Comparison of ENCODE assay signal across 11 cellular contexts in genomic region chr5:89878140-89878570, GRCh38.
A peak's percentile ranks its signal among the peaks of the same experiment; 100 is the strongest.
DNase-seq lines count a peak whose midpoint lies in the region; ATAC-seq and TF ChIP-seq lines count a peak whose summit lies in the region.
"Had no signal": no experiment of that assay in that cellular context is flagged by ENCODE, and none has a peak within 500 bp of the region (broad histone marks: within the 10 kb centered on the region; RNA-seq: fewer than 3 reads in every experiment).

No MANE protein-coding gene starts in this region.

- H3K4me3 ChIP-seq in mammary epithelial cell (replicated peaks in 1 of 3; ENCODE audit: insufficient read depth in 1 of 3, low read depth in 2 of 3, low read length in 3 of 3) (no peak overlapping the region), neural progenitor cell (no peak overlapping the region), vagina (no peak overlapping the region)

- no peaks in the 10 kb centered on the region for H3K36me3 ChIP-seq in mammary epithelial cell (ENCODE audit: insufficient read depth, low read length)
- H3K36me3 ChIP-seq in neural progenitor cell, result no peaks in the 10 kb centered on the region
- no peaks in the 10 kb centered on the region for H3K36me3 ChIP-seq in vagina

- H3K4me1 Mint-ChIP-seq in neural progenitor cell, result peaks cover 4% of the 10 kb centered on the region
- H3K4me1 Mint-ChIP-seq in activated T-helper 1 cell treated with anti-CD3 and anti-CD28 coated beads, Interleukin-12 subunit alpha, Interleukin-12 subunit beta, Interleukin-2, Interleukin-4 antibody, amounts not matched to agents 30 ng/mL and 10 ng/mL and 1 ng/mL, durations not matched to agents 14 hours and 24 hours and 36 hours (ENCODE audit: low read depth), result no peaks in the 10 kb centered on the region

- TF ChIP-seq CTCF in mammary epithelial cell (conservative IDR thresholded peaks at IDR 0.05 in 1 of 2, IDR thresholded peaks at IDR 0.05 in 1 of 2; ENCODE audit: extremely low read depth in 1 of 2, insufficient read depth in 1 of 2, low read depth in 1 of 2, low read length in 2 of 2) (no peak), neural progenitor cell (IDR thresholded peaks at IDR 0.05) (no peak), vagina (IDR thresholded peaks at IDR 0.05) (no peak)

- H3K79me2 ChIP-seq in mammary epithelial cell (ENCODE audit: insufficient read depth, low read length), result no peaks in the 10 kb centered on the region
- no peaks in the 10 kb centered on the region for H3K79me2 ChIP-seq in neural progenitor cell (ENCODE audit: low read depth)

- no peak overlapping the region for H3K4me3 Mint-ChIP-seq in neural progenitor cell
- no peak overlapping the region for H3K4me3 Mint-ChIP-seq in activated T-helper 1 cell treated with anti-CD3 and anti-CD28 coated beads, Interleukin-12 subunit alpha, Interleukin-12 subunit beta, Interleukin-2, Interleukin-4 antibody, amounts not matched to agents 30 ng/mL and 10 ng/mL and 1 ng/mL, durations not matched to agents 14 hours and 24 hours and 36 hours
- H3K4me3 Mint-ChIP-seq: T-helper 1 cell treated with Interleukin-12 subunit alpha and Interleukin-12 subunit beta and Interleukin-4 antibody, amounts not matched to agents 30 μg/mL and 1 μg/mL, for 36 hours had no signal

- H4K20me1 ChIP-seq in mammary epithelial cell (ENCODE audit: insufficient read depth, low read length) (no peaks in the 10 kb centered on the region), neural progenitor cell (ENCODE audit: low read depth) (no peaks in the 10 kb centered on the region)

- H3K36me3 Mint-ChIP-seq in neural progenitor cell, result no peaks in the 10 kb centered on the region
- H3K36me3 Mint-ChIP-seq in activated T-helper 1 cell treated with anti-CD3 and anti-CD28 coated beads, Interleukin-12 subunit alpha, Interleukin-12 subunit beta, Interleukin-2, Interleukin-4 antibody, amounts not matched to agents 30 ng/mL and 10 ng/mL and 1 ng/mL, durations not matched to agents 14 hours and 24 hours and 36 hours (ENCODE audit: low read depth), result no peaks in the 10 kb centered on the region

- intact Hi-C loops in mammary epithelial cell (cut with micrococcal nuclease) (no loop called here), vagina (cut with DNase I) (no loop called here)
- intact Hi-C loops in activated T-helper 1 cell treated with anti-CD3 and anti-CD28 coated beads, Interleukin-12 subunit alpha, Interleukin-12 subunit beta, Interleukin-2, Interleukin-4 antibody, amounts not matched to agents 30 ng/mL and 10 ng/mL and 1 ng/mL, durations not matched to agents 14 hours and 24 hours and 36 hours (cut with micrococcal nuclease), result no loop called here

- in situ Hi-C loops in mammary epithelial cell (cut with MboI; ENCODE audit: low sequenced_read_pairs in 2 of 2), result no loop called here

- H3K9ac ChIP-seq in mammary epithelial cell (ENCODE audit: insufficient read depth, low read length), result no peak overlapping the region
- H3K9ac ChIP-seq in neural progenitor cell, result no peak overlapping the region

- DNase-seq in GM04503 (ENCODE audit: low read depth) (peak; percentile 31), NCI-H1436 (lab: John Stamatoyannopoulos, UW) (peak; percentile 42), mammary epithelial cell (peak; percentile 82), neural progenitor cell (ENCODE audit: low spot score) (peak; percentile 3), vagina (ENCODE audit: extremely low spot score in 2 of 2) (no peak), mucosa of gallbladder (ENCODE audit: low spot score) (no peak)
- DNase-seq in activated T-helper 1 cell treated with anti-CD3 and anti-CD28 coated beads, Interleukin-12 subunit alpha, Interleukin-12 subunit beta, Interleukin-2, Interleukin-4 antibody, amounts not matched to agents 30 ng/mL and 10 ng/mL and 1 ng/mL, durations not matched to agents 14 hours and 24 hours and 36 hours (ENCODE audit: low spot score), result no peak
- DNase-seq: activated naive CD4-positive, alpha-beta T cell treated with Interleukin-2 at 50 U/mL for 16 hours; head of caudate nucleus had no signal

- dilution Hi-C loops in mammary epithelial cell (cut with HindIII; ENCODE audit: low sequenced_read_pairs), result no loop called here

- CTCF ChIA-PET in mammary epithelial cell (lab: Charles Lee; ENCODE audit: low non-redundant PET), result no interaction called here

- H3K27ac ChIP-seq in mammary epithelial cell (ENCODE audit: insufficient read depth, low read depth, low read length), result no peak overlapping the region
- no peak overlapping the region for H3K27ac ChIP-seq in neural progenitor cell
- no peak overlapping the region for H3K27ac ChIP-seq in vagina

- H3K4me2 ChIP-seq in mammary epithelial cell (ENCODE audit: insufficient read depth, low read depth, low read length) (peak overlapping the region; percentile 31), neural progenitor cell (no peak overlapping the region)

- H3F3A ChIP-seq in neural progenitor cell (ENCODE audit: low read depth), result no peaks in the 10 kb centered on the region

- peaks cover 13% of the 10 kb centered on the region for H3K4me1 ChIP-seq in mammary epithelial cell (ENCODE audit: insufficient read depth, low read length)
- no peaks in the 10 kb centered on the region for H3K4me1 ChIP-seq in neural progenitor cell
- no peaks in the 10 kb centered on the region for H3K4me1 ChIP-seq in vagina

- no peaks in the 10 kb centered on the region for H3K9me3 ChIP-seq in mammary epithelial cell (replicated peaks; ENCODE audit: insufficient read depth, low read length)
- no peaks in the 10 kb centered on the region for H3K9me3 ChIP-seq in neural progenitor cell (ENCODE audit: low read depth)
- no peaks in the 10 kb centered on the region for H3K9me3 ChIP-seq in vagina

- H2AFZ ChIP-seq in mammary epithelial cell (ENCODE audit: low read depth, low read length) (peak overlapping the region; percentile 62), neural progenitor cell (replicated peaks) (no peak overlapping the region)

- ATAC-seq in GM21529 (IDR thresholded peaks at IDR 0.05; ENCODE audit: unreplicated experiment), result no peak

- H3K27me3 ChIP-seq in mammary epithelial cell (ENCODE audit: insufficient read depth, low read length) (no peaks in the 10 kb centered on the region), neural progenitor cell (no peaks in the 10 kb centered on the region), vagina (no peaks in the 10 kb centered on the region)

- no peak for TF ChIP-seq POLR2A in vagina (IDR thresholded peaks at IDR 0.05)

- no peaks in the 10 kb centered on the region for H3K27me3 Mint-ChIP-seq in neural progenitor cell (ENCODE audit: insufficient read depth, low read depth)
- no peaks in the 10 kb centered on the region for H3K27me3 Mint-ChIP-seq in activated T-helper 1 cell treated with anti-CD3 and anti-CD28 coated beads, Interleukin-12 subunit alpha, Interleukin-12 subunit beta, Interleukin-2, Interleukin-4 antibody, amounts not matched to agents 30 ng/mL and 10 ng/mL and 1 ng/mL, durations not matched to agents 14 hours and 24 hours and 36 hours (ENCODE audit: insufficient read depth)

- BruUV-seq in mammary epithelial cell (replicated peaks; lab: Mats Ljungman, UMichigan), result no TSS peak

- no peak overlapping the region for H3K27ac Mint-ChIP-seq in neural progenitor cell
- H3K27ac Mint-ChIP-seq in activated T-helper 1 cell treated with anti-CD3 and anti-CD28 coated beads, Interleukin-12 subunit alpha, Interleukin-12 subunit beta, Interleukin-2, Interleukin-4 antibody, amounts not matched to agents 30 ng/mL and 10 ng/mL and 1 ng/mL, durations not matched to agents 14 hours and 24 hours and 36 hours, result no peak overlapping the region
- H3K27ac Mint-ChIP-seq: T-helper 1 cell treated with Interleukin-12 subunit alpha and Interleukin-12 subunit beta and Interleukin-4 antibody, amounts not matched to agents 30 μg/mL and 1 μg/mL, for 36 hours had no signal

- no peaks in the 10 kb centered on the region for H3K9me3 Mint-ChIP-seq in neural progenitor cell
- H3K9me3 Mint-ChIP-seq in activated T-helper 1 cell treated with anti-CD3 and anti-CD28 coated beads, Interleukin-12 subunit alpha, Interleukin-12 subunit beta, Interleukin-2, Interleukin-4 antibody, amounts not matched to agents 30 ng/mL and 10 ng/mL and 1 ng/mL, durations not matched to agents 14 hours and 24 hours and 36 hours, result no peaks in the 10 kb centered on the region
- H3K9me3 Mint-ChIP-seq: T-helper 1 cell treated with Interleukin-12 subunit alpha and Interleukin-12 subunit beta and Interleukin-4 antibody, amounts not matched to agents 30 μg/mL and 1 μg/mL, for 36 hours had no signal

- 0% methylated on average over 4 of the region's 4 CpGs for WGBS in mammary epithelial cell (ENCODE audit: low coverage, missing lambda C conversion rate)

Comparison
In these comparisons a context has a peak if more than half of its experiments do, and no peak if none do; other contexts are left out.
1. DNase-seq: peak in GM04503 (single experiment), NCI-H1436 (single experiment), mammary epithelial cell (single experiment) and neural progenitor cell (single experiment); none in vagina (0 of 2), activated T-helper 1 cell treated with anti-CD3 and anti-CD28 coated beads, Interleukin-12 subunit alpha, Interleukin-12 subunit beta, Interleukin-2, Interleukin-4 antibody, amounts not matched to agents 30 ng/mL and 10 ng/mL and 1 ng/mL, durations not matched to agents 14 hours and 24 hours and 36 hours (single experiment) and mucosa of gallbladder (single experiment).